ENCODE assay signal across 1 cellular context in genomic region chr2:73114273-73114867, GRCh38.
TF ChIP-seq lines count a peak whose summit lies in the region.

No MANE protein-coding gene starts in this region.

TF ChIP-seq in HCT116, 20 proteins besides CTCF, POLR2A, EP300 and RAD21 (continued from another document):
- TF ChIP-seq, protein P1, sequence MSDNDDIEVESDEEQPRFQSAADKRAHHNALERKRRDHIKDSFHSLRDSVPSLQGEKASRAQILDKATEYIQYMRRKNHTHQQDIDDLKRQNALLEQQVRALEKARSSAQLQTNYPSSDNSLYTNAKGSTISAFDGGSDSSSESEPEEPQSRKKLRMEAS (IDR thresholded peaks at IDR 0.05): no peak
- TF ChIP-seq JUND (IDR thresholded peaks at IDR 0.05): no peak
